ENCODE assay signal across 8 cellular contexts in genomic region chr10:3785849-3786290, GRCh38. TPM values are rescaled to one million over a fixed set of nuclear protein-coding genes. Genes with fewer than 3 reads are reported as not detected.
DNase-seq lines count a peak whose midpoint lies in the region; ATAC-seq and TF ChIP-seq lines count a peak whose summit lies in the region.

No MANE protein-coding gene starts in this region.

- no peaks in the 10 kb centered on the region for H3K27me3 Mint-ChIP-seq in activated T-cell treated with anti-CD3 and anti-CD28 coated beads, Interleukin-2, amount 50 U/mL, for 4 hours (ENCODE audit: low read depth)

- peak overlapping the region; percentile 95 for H3K4me3 Mint-ChIP-seq in activated T-cell treated with anti-CD3 and anti-CD28 coated beads, Interleukin-2, amount 50 U/mL, for 4 hours

- no peak overlapping the region for H2AFZ ChIP-seq in osteoblast (ENCODE audit: low read length)

- DNase-seq in NCI-H446 (lab: John Stamatoyannopoulos, UW) = peak; percentile 6 to 23
- no peak for DNase-seq in NCI-H446 treated with DMSO at 0.1 percent for 48 hours (lab: John Stamatoyannopoulos, UW)
- DNase-seq in Kasumi-1 (lab: John Stamatoyannopoulos, UW) = peak; percentile 33 to 53
- peak; percentile 49 for DNase-seq in activated T-cell treated with anti-CD3 and anti-CD28 coated beads, Interleukin-2, amount 50 U/mL, for 4 hours
- peak in 1 of 2 donors; percentile 67 for DNase-seq in foreskin keratinocyte
- DNase-seq in osteoblast (ENCODE audit: insufficient read length, low spot score, missing footprints) = peak; percentile 45
- no peak for DNase-seq in T1000 (lab: John Stamatoyannopoulos, UW)

- H3K4me1 ChIP-seq in foreskin keratinocyte (peaks cover 10% of the 10 kb centered on the region), osteoblast (ENCODE audit: insufficient read depth, low read length) (peaks cover 19% of the 10 kb centered on the region)

- peaks cover 45% of the 10 kb centered on the region for H3K79me2 ChIP-seq in osteoblast (ENCODE audit: insufficient read depth, low read length)

- TF ChIP-seq CTCF in foreskin keratinocyte (conservative IDR thresholded peaks at IDR 0.05) (no peak), osteoblast (IDR thresholded peaks at IDR 0.05; ENCODE audit: extremely low read depth, low read depth, low read length) (no peak)

- no peaks in the 10 kb centered on the region for H3K9me3 ChIP-seq in osteoblast (ENCODE audit: low read depth, low read length)

- peak overlapping the region; percentile 77 for H3K4me3 ChIP-seq in osteoblast (ENCODE audit: insufficient read depth, low read length)

- H3K9me3 Mint-ChIP-seq in activated T-cell treated with anti-CD3 and anti-CD28 coated beads, Interleukin-2, amount 50 U/mL, for 4 hours = peaks cover 13% of the 10 kb centered on the region

- peaks cover 26% of the 10 kb centered on the region for H3K4me1 Mint-ChIP-seq in activated T-cell treated with anti-CD3 and anti-CD28 coated beads, Interleukin-2, amount 50 U/mL, for 4 hours (ENCODE audit: low read depth)

- peaks cover 33% of the 10 kb centered on the region for H3K36me3 ChIP-seq in osteoblast (ENCODE audit: insufficient read depth, low read length)

- H3K27ac ChIP-seq in foreskin keratinocyte (peak overlapping the region; percentile 99), osteoblast (ENCODE audit: low read depth, low read length) (peak overlapping the region; percentile 99)

- peak overlapping the region; percentile 85 for H3K4me2 ChIP-seq in osteoblast (ENCODE audit: insufficient read depth, low read length)

- ATAC-seq in activated T-cell treated with anti-CD3 and anti-CD28 coated beads, Interleukin-2, amount 50 U/mL, for 4 hours = peak; percentile 2 to 5
- ATAC-seq in foreskin keratinocyte = no peak
- no peak for ATAC-seq in HG02798 (IDR thresholded peaks at IDR 0.05; ENCODE audit: poor library complexity, unreplicated experiment)

- H3K27me3 ChIP-seq in foreskin keratinocyte (no peaks in the 10 kb centered on the region), osteoblast (ENCODE audit: insufficient read depth, low read length) (no peaks in the 10 kb centered on the region)

- H3K36me3 Mint-ChIP-seq in activated T-cell treated with anti-CD3 and anti-CD28 coated beads, Interleukin-2, amount 50 U/mL, for 4 hours (ENCODE audit: insufficient read depth) = peaks cover 41% of the 10 kb centered on the region

- H4K20me1 ChIP-seq in osteoblast (ENCODE audit: insufficient read depth, low read length) = peaks cover 37% of the 10 kb centered on the region

RNA-seq across cellular contexts. Expression of gene KLF6, which starts 0.9 kb away (rescaled TPM):
- 100 to 1,000 TPM; 188 to 247 (median 209) TPM for total RNA-seq in activated T-cell treated with anti-CD3 and anti-CD28 coated beads, Interleukin-2, amount 50 U/mL, for 4 hours
- total RNA-seq in foreskin keratinocyte (133 and 156 TPM in 2 replicates), osteoblast (50.1 and 52.1 TPM in 2 replicates)
- 42.0 and 42.5 TPM in 2 replicates for polyA plus RNA-seq in foreskin keratinocyte

Comparison
In these comparisons a context has a peak if more than half of its experiments do, and no peak if none do; other contexts are left out.
1. DNase-seq: peak in NCI-H446 (2 of 2), Kasumi-1 (2 of 2), activated T-cell treated with anti-CD3 and anti-CD28 coated beads, Interleukin-2, amount 50 U/mL, for 4 hours (single experiment) and osteoblast (single experiment); none in NCI-H446 treated with DMSO at 0.1 percent for 48 hours (single experiment) and T1000 (single experiment).
2. ATAC-seq: peak in activated T-cell treated with anti-CD3 and anti-CD28 coated beads, Interleukin-2, amount 50 U/mL, for 4 hours (2 of 2); none in foreskin keratinocyte (single experiment) and HG02798 (single experiment).